In the genomic region with DNA sequence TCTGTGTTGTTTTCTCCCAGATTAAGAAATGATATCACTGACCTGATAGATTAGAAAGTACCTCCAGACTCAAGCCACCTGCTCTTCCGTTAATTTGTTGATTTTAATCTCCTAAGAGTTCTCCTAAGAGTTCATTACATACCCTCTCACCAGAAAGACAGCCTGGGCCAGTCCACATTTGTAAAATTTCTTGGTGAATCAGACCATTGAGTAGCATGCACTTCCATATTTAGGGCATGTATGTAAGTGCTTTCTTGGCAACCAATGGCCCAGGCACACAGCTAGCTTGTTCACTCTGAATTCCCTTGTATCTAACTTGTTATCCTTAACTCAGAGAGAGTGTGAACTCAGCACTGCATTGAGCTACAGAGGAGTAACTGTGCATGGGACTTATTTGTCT, we compare ENCODE assay signal across 20 cellular contexts.
"Had no signal": no experiment of that assay in that cellular context is flagged by ENCODE, and none has a peak within 500 bp of the region (broad histone marks: within the 10 kb centered on the region; RNA-seq: fewer than 3 reads in every experiment).

No MANE protein-coding gene starts in this region.

- H3K27ac ChIP-seq: RWPE1 had no signal

- H3K4me2 ChIP-seq: SK-N-SH had no signal

- DNase-seq: KBM-7, MV-4-11, NCI-H1048, NCI-H1105, NCI-H1417, NCI-H1436 treated with DMSO at 0.1 percent for 48 hours, NCI-H1694, NCI-H187 treated with DMSO at 0.1 percent for 48 hours, NCI-H2029 treated with DMSO at 0.1 percent for 48 hours, NCI-H2171 treated with DMSO at 0.1 percent for 48 hours, NCI-H345, NCI-H446 treated with DMSO at 0.1 percent for 48 hours, NCI-H510A treated with DMSO at 0.1 percent for 48 hours, PC-3, SHP77, SK-N-SH, SW 1271, T-cell had no signal

- H3K9me3 ChIP-seq: SK-N-SH had no signal

- ATAC-seq: Panc1, PC-3, T-cell had no signal

- H3K9ac ChIP-seq: SK-N-SH had no signal
